16 cellular contexts compared by ENCODE assay signal in the genomic region with DNA sequence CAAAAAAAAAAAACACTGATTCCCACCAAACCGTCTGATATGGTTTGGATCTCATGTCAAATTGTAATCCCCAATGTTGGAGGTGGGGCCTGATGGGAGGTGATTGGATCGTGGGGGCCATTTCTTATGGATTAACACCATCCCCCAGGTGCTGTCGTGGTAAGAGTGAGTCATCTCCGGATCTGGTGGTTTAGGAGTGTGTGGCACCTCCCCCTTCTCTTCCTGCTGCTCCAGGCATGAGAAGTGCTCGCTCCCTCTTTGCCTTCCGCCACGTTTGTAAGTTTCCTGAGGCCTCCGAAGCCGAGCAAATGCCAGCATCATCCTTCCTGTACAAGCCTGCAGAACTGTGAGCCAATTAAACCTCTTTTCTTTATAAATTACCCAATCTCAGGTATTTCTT. TPM values are rescaled to one million over a fixed set of nuclear protein-coding genes. Genes with fewer than 3 reads are reported as not detected.
A peak's percentile ranks its signal among the peaks of the same experiment; 100 is the strongest.
DNase-seq lines count a peak whose midpoint lies in the region; ATAC-seq, FAIRE-seq and TF ChIP-seq lines count a peak whose summit lies in the region.
"Had no signal": no experiment of that assay in that cellular context is flagged by ENCODE, and none has a peak within 500 bp of the region (broad histone marks: within the 10 kb centered on the region; RNA-seq: fewer than 3 reads in every experiment).

No MANE protein-coding gene starts in this region.

- peaks cover 22% of the 10 kb centered on the region for H3K27me3 Mint-ChIP-seq in activated CD8-positive, alpha-beta T cell treated with anti-CD3 and anti-CD28 coated beads for 36 hours
- peaks cover 35% of the 10 kb centered on the region for H3K27me3 Mint-ChIP-seq in activated CD8-positive, alpha-beta T cell treated with anti-CD3 and anti-CD28 coated beads, Interleukin-2, amount 10 ng/mL, durations not matched to agents 7 days and 5 days (ENCODE audit: low read depth)

- no peak for ATAC-seq in activated CD8-positive, alpha-beta T cell treated with anti-CD3 and anti-CD28 coated beads for 36 hours
- no peak for ATAC-seq in activated CD8-positive, alpha-beta T cell treated with anti-CD3 and anti-CD28 coated beads, Interleukin-2, amount 10 ng/mL, durations not matched to agents 7 days and 5 days
- ATAC-seq in esophagus mucosa (peak; percentile 65), HG02588 (IDR thresholded peaks at IDR 0.05; ENCODE audit: unreplicated experiment) (no peak)
- ATAC-seq: activated CD4-positive, CD25-positive, alpha-beta regulatory T cell treated with anti-CD3 and anti-CD28 coated beads, Interleukin-2, amount 50 U/mL, for 24 hours; naive thymus-derived CD8-positive, alpha-beta T cell had no signal

- H3K4me3 ChIP-seq in uterus: no peak overlapping the region
- H3K4me3 ChIP-seq: skin epidermis, thoracic aorta had no signal

- intact Hi-C loops in activated CD8-positive, alpha-beta T cell treated with anti-CD3 and anti-CD28 coated beads for 36 hours (cut with micrococcal nuclease): no loop called here
- intact Hi-C loops in uterus (cut with DNase I; ENCODE audit: low total_unique reads): no loop called here

- H3K36me3 Mint-ChIP-seq in activated CD8-positive, alpha-beta T cell treated with anti-CD3 and anti-CD28 coated beads for 36 hours (ENCODE audit: low read depth): no peaks in the 10 kb centered on the region
- H3K36me3 Mint-ChIP-seq in activated CD8-positive, alpha-beta T cell treated with anti-CD3 and anti-CD28 coated beads, Interleukin-2, amount 10 ng/mL, durations not matched to agents 7 days and 5 days (ENCODE audit: low read depth): no peaks in the 10 kb centered on the region

- H3K4me3 Mint-ChIP-seq in activated CD8-positive, alpha-beta T cell treated with anti-CD3 and anti-CD28 coated beads for 36 hours: no peak overlapping the region
- H3K4me3 Mint-ChIP-seq in activated CD8-positive, alpha-beta T cell treated with anti-CD3 and anti-CD28 coated beads, Interleukin-2, amount 10 ng/mL, durations not matched to agents 7 days and 5 days: no peak overlapping the region
- H3K4me3 Mint-ChIP-seq: activated T-helper 1 cell treated with anti-CD3 and anti-CD28 coated beads, Interleukin-12 subunit alpha, Interleukin-12 subunit beta, Interleukin-2, Interleukin-4 antibody, amounts not matched to agents 30 ng/mL and 10 ng/mL and 1 ng/mL, durations not matched to agents 14 hours and 24 hours and 36 hours; naive thymus-derived CD8-positive, alpha-beta T cell had no signal

- H3K36me3 ChIP-seq in uterus: no peaks in the 10 kb centered on the region
- H3K36me3 ChIP-seq: thoracic aorta had no signal

- CTCF ChIA-PET in activated CD8-positive, alpha-beta T cell treated with anti-CD3 and anti-CD28 coated beads for 36 hours (lab: Charles Lee): no interaction called here
- CTCF ChIA-PET in activated CD8-positive, alpha-beta T cell treated with anti-CD3 and anti-CD28 coated beads, Interleukin-2, amount 10 ng/mL, durations not matched to agents 7 days and 5 days (lab: Charles Lee): no interaction called here

- POLR2A ChIA-PET in activated CD8-positive, alpha-beta T cell treated with anti-CD3 and anti-CD28 coated beads for 36 hours (lab: Charles Lee): no interaction called here
- POLR2A ChIA-PET in activated CD8-positive, alpha-beta T cell treated with anti-CD3 and anti-CD28 coated beads, Interleukin-2, amount 10 ng/mL, durations not matched to agents 7 days and 5 days (lab: Charles Lee): no interaction called here

- no peaks in the 10 kb centered on the region for H3K9me3 ChIP-seq in uterus
- H3K9me3 ChIP-seq: thoracic aorta had no signal

- no peak overlapping the region for H3K27ac ChIP-seq in uterus
- H3K27ac ChIP-seq: skin epidermis, thoracic aorta had no signal

- H3K4me1 ChIP-seq in uterus: no peaks in the 10 kb centered on the region

- no peaks in the 10 kb centered on the region for H3K9me3 Mint-ChIP-seq in activated CD8-positive, alpha-beta T cell treated with anti-CD3 and anti-CD28 coated beads for 36 hours
- H3K9me3 Mint-ChIP-seq in activated CD8-positive, alpha-beta T cell treated with anti-CD3 and anti-CD28 coated beads, Interleukin-2, amount 10 ng/mL, durations not matched to agents 7 days and 5 days (ENCODE audit: insufficient read depth): no peaks in the 10 kb centered on the region
- H3K9me3 Mint-ChIP-seq: activated T-helper 1 cell treated with anti-CD3 and anti-CD28 coated beads, Interleukin-12 subunit alpha, Interleukin-12 subunit beta, Interleukin-2, Interleukin-4 antibody, amounts not matched to agents 30 ng/mL and 10 ng/mL and 1 ng/mL, durations not matched to agents 14 hours and 24 hours and 36 hours; naive thymus-derived CD8-positive, alpha-beta T cell had no signal

- no peak overlapping the region for H3K27ac Mint-ChIP-seq in activated CD8-positive, alpha-beta T cell treated with anti-CD3 and anti-CD28 coated beads for 36 hours
- no peak overlapping the region for H3K27ac Mint-ChIP-seq in activated CD8-positive, alpha-beta T cell treated with anti-CD3 and anti-CD28 coated beads, Interleukin-2, amount 10 ng/mL, durations not matched to agents 7 days and 5 days
- H3K27ac Mint-ChIP-seq: activated T-helper 1 cell treated with anti-CD3 and anti-CD28 coated beads, Interleukin-12 subunit alpha, Interleukin-12 subunit beta, Interleukin-2, Interleukin-4 antibody, amounts not matched to agents 30 ng/mL and 10 ng/mL and 1 ng/mL, durations not matched to agents 14 hours and 24 hours and 36 hours had no signal

- TF ChIP-seq POLR2A in uterus (IDR thresholded peaks at IDR 0.05): no peak

- no peak for TF ChIP-seq CTCF in activated CD8-positive, alpha-beta T cell treated with anti-CD3 and anti-CD28 coated beads for 36 hours (IDR thresholded peaks at IDR 0.05)
- TF ChIP-seq CTCF in uterus (IDR thresholded peaks at IDR 0.05): no peak

- FAIRE-seq in urothelium cell line (lab: Jason Lieb, UNC): no peak

- H3K27me3 ChIP-seq in uterus: no peaks in the 10 kb centered on the region

- peaks cover 17% of the 10 kb centered on the region for H3K4me1 Mint-ChIP-seq in activated CD8-positive, alpha-beta T cell treated with anti-CD3 and anti-CD28 coated beads for 36 hours (ENCODE audit: low read depth)
- peaks cover 9% of the 10 kb centered on the region for H3K4me1 Mint-ChIP-seq in activated CD8-positive, alpha-beta T cell treated with anti-CD3 and anti-CD28 coated beads, Interleukin-2, amount 10 ng/mL, durations not matched to agents 7 days and 5 days (ENCODE audit: low read depth)

- DNase-seq in activated CD8-positive, alpha-beta T cell treated with anti-CD3 and anti-CD28 coated beads for 36 hours: peak; percentile 8
- no peak for DNase-seq in activated CD8-positive, alpha-beta T cell treated with anti-CD3 and anti-CD28 coated beads, Interleukin-2, amount 10 ng/mL, durations not matched to agents 7 days and 5 days
- DNase-seq in RKO (ENCODE audit: low spot score): peak; percentile 36
- DNase-seq in urothelium cell line (ENCODE audit: low spot score): peak; percentile 89
- DNase-seq in uterus: no peak
- DNase-seq in activated gamma-delta T cell treated with Interleukin-2 at 50 U/mL for 16 hours: no peak
- DNase-seq: MV-4-11; naive thymus-derived CD8-positive, alpha-beta T cell; SIG-M5 had no signal

RNA-seq across cellular contexts. Expression of gene HSD17B3, which starts 45.2 kb away (rescaled TPM):
- total RNA-seq in activated CD8-positive, alpha-beta T cell treated with anti-CD3 and anti-CD28 coated beads for 36 hours: not detected
- not detected for total RNA-seq in activated CD8-positive, alpha-beta T cell treated with anti-CD3 and anti-CD28 coated beads, Interleukin-2, amount 10 ng/mL, durations not matched to agents 7 days and 5 days
- not detected for total RNA-seq in esophagus mucosa
- total RNA-seq in uterus: 1 to 10 TPM in 1 of 4 donors, not detected in 3; 3.2 TPM
- total RNA-seq: activated T-helper 1 cell treated with anti-CD3 and anti-CD28 coated beads, Interleukin-12 subunit alpha, Interleukin-12 subunit beta, Interleukin-2, Interleukin-4 antibody, amounts not matched to agents 30 ng/mL and 10 ng/mL and 1 ng/mL, durations not matched to agents 14 hours and 24 hours and 36 hours; NCI-H460 had no signal

Comparison
In these comparisons a context has a peak if more than half of its experiments do, and no peak if none do; other contexts are left out.
1. DNase-seq: peak in activated CD8-positive, alpha-beta T cell treated with anti-CD3 and anti-CD28 coated beads for 36 hours (single experiment), RKO (single experiment) and urothelium cell line (single experiment); none in activated CD8-positive, alpha-beta T cell treated with anti-CD3 and anti-CD28 coated beads, Interleukin-2, amount 10 ng/mL, durations not matched to agents 7 days and 5 days (single experiment), uterus (0 of 2) and activated gamma-delta T cell treated with Interleukin-2 at 50 U/mL for 16 hours (single experiment).